In the genomic region with DNA sequence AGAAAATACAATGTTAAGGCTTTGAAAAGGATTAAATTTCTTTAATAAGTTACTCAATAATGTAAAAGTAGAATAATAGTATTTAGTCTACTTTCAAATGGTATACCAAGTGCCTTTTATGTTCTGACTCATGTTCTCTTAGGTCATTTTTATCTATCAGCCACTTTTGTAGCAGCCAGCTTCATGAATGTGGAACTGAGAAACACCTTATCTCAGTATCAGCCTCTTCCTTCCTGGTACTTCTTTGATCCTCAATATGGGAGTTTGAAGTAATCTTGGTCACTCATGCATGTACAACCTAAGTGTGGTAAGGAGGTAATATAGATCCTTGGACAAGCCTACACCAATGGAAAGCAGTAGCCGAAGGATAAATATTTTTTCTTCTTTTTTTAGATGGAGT, we compare ENCODE assay signal across 13 cellular contexts.
"Had no signal": no experiment of that assay in that cellular context is flagged by ENCODE, and none has a peak within 500 bp of the region (broad histone marks: within the 10 kb centered on the region; RNA-seq: fewer than 3 reads in every experiment).

No MANE protein-coding gene starts in this region.

- ATAC-seq: left colon; stimulated activated naive CD8-positive, alpha-beta T cell treated with anti-CD3 and anti-CD28 coated beads, Interleukin-15, amount 100 ng/mL, for 72 hours; WTC11 had no signal

- H3K9ac ChIP-seq: parathyroid adenoma had no signal

- H3K27ac ChIP-seq: esophagus squamous epithelium, parathyroid adenoma, testis had no signal

- H3K4me3 ChIP-seq: esophagus squamous epithelium, lung, testis had no signal

- H3K9me3 ChIP-seq: esophagus squamous epithelium, testis had no signal

- H3K27me3 ChIP-seq: esophagus squamous epithelium, testis had no signal

- DNase-seq: activated CD4-positive, alpha-beta T cell treated with anti-CD3 and anti-CD28 coated beads for 48 hours; activated CD8-positive, alpha-beta memory T cell treated with anti-CD3 and anti-CD28 coated beads for 24 hours; activated naive CD4-positive, alpha-beta T cell treated with anti-CD3 and anti-CD28 coated beads for 36 hours; esophagus squamous epithelium; foreskin fibroblast; left colon; midbrain; stimulated activated CD4-positive, alpha-beta T cell treated with anti-CD3 and anti-CD28 coated beads, Interleukin-4, amount 100 ng/mL, for 1 hour; stimulated activated naive CD8-positive, alpha-beta T cell treated with anti-CD3 and anti-CD28 coated beads, Interleukin-15, amount 100 ng/mL, for 72 hours; testis had no signal

- H2AFZ ChIP-seq: parathyroid adenoma had no signal

- H3K79me2 ChIP-seq: parathyroid adenoma had no signal

- H3K4me1 ChIP-seq: esophagus squamous epithelium, parathyroid adenoma, testis had no signal

- H3K36me3 ChIP-seq: esophagus squamous epithelium had no signal
